Comparison of ENCODE assay signal across 8 cellular contexts in genomic region chr22:38273135-38273761, GRCh38. TPM values are rescaled to one million over a fixed set of nuclear protein-coding genes. Genes with fewer than 3 reads are reported as not detected.
DNase-seq lines count a peak whose midpoint lies in the region; ATAC-seq and TF ChIP-seq lines count a peak whose summit lies in the region.

No MANE protein-coding gene starts in this region.

- H3K9ac ChIP-seq in MM.1S (ENCODE audit: low read length) = peak overlapping the region; percentile 71

- H3K9me3 Mint-ChIP-seq in CD4-positive, CD25-positive, alpha-beta regulatory T cell = no peaks in the 10 kb centered on the region
- H3K9me3 Mint-ChIP-seq in chondrocyte (ENCODE audit: low read depth) = no peaks in the 10 kb centered on the region

- H2AFZ ChIP-seq in MM.1S (ENCODE audit: low read length) = peak overlapping the region; percentile 78

- H3K4me2 ChIP-seq in MM.1S (ENCODE audit: low read depth, low read length) = peak overlapping the region; percentile 75

- no peaks in the 10 kb centered on the region for H3K9me3 ChIP-seq in CD4-positive, CD25-positive, alpha-beta regulatory T cell (ENCODE audit: control insufficient read depth in 2 of 2, low read length in 2 of 2)
- no peaks in the 10 kb centered on the region for H3K9me3 ChIP-seq in MM.1S (replicated peaks; ENCODE audit: insufficient read depth, low read length)

- no peak for TF ChIP-seq CTCF in MM.1S (IDR thresholded peaks at IDR 0.05; ENCODE audit: low read length)
- no peak for TF ChIP-seq CTCF in chondrocyte (IDR thresholded peaks at IDR 0.05)

- no peaks in the 10 kb centered on the region for H3K27me3 ChIP-seq in CD4-positive, CD25-positive, alpha-beta regulatory T cell (ENCODE audit: control insufficient read depth, insufficient read depth, low read length)
- H3K27me3 ChIP-seq in MM.1S (replicated peaks; ENCODE audit: insufficient read depth, low read length) = no peaks in the 10 kb centered on the region

- no peaks in the 10 kb centered on the region for H3K9me2 ChIP-seq in MM.1S (replicated peaks; ENCODE audit: insufficient read depth, low read length)

- peak in 1 of 3 donors; percentile 18 for DNase-seq in CD4-positive, CD25-positive, alpha-beta regulatory T cell
- DNase-seq in MM.1S = no peak
- no peak for DNase-seq in chondrocyte (ENCODE audit: low spot score)
- DNase-seq in midbrain (lab: John Stamatoyannopoulos, UW) = peak; percentile 86
- no peak for DNase-seq in COLO829 (ENCODE audit: low spot score)
- no peak for DNase-seq in NK-92 (lab: John Stamatoyannopoulos, UW; ENCODE audit: unreplicated experiment)

- H3K79me2 ChIP-seq in MM.1S (ENCODE audit: low read length) = peaks cover 49% of the 10 kb centered on the region

- ATAC-seq in CD4-positive, CD25-positive, alpha-beta regulatory T cell (ENCODE audit: low read depth in 2 of 2) = no peak
- no peak for ATAC-seq in GM18517 (IDR thresholded peaks at IDR 0.05; ENCODE audit: unreplicated experiment)

- H3K27ac ChIP-seq in CD4-positive, CD25-positive, alpha-beta regulatory T cell (ENCODE audit: insufficient read depth, low read length, poor library complexity, severe bottlenecking) = peak overlapping the region; percentile 74
- H3K27ac ChIP-seq in MM.1S (ENCODE audit: low read length) = peak overlapping the region; percentile 25; the same call in 1 of the 2 replicates
- H3K27ac ChIP-seq in urinary bladder (ENCODE audit: low read depth) = peak overlapping the region; percentile 85

- peak overlapping the region; percentile 95 to 97 (median 97) for H3K27ac Mint-ChIP-seq in CD4-positive, CD25-positive, alpha-beta regulatory T cell
- peak overlapping the region; percentile 94 for H3K27ac Mint-ChIP-seq in chondrocyte (ENCODE audit: unreplicated experiment)

- H3K36me3 Mint-ChIP-seq in CD4-positive, CD25-positive, alpha-beta regulatory T cell = peaks cover 5% of the 10 kb centered on the region
- no peaks in the 10 kb centered on the region for H3K36me3 Mint-ChIP-seq in chondrocyte (ENCODE audit: low read depth)

- H4K20me1 ChIP-seq in MM.1S (ENCODE audit: insufficient read depth, low read length) = peaks cover 5% of the 10 kb centered on the region; the same call in 1 of the 2 replicates

- peak overlapping the region; percentile 93 for H3K4me3 ChIP-seq in CD4-positive, CD25-positive, alpha-beta regulatory T cell (ENCODE audit: low read depth, low read length)
- H3K4me3 ChIP-seq in MM.1S (ENCODE audit: low read length) (peak overlapping the region; percentile 62), urinary bladder (ENCODE audit: low read depth, low read length) (peak overlapping the region; percentile 93)

- peaks cover 8 to 52% (median 36%) of the 10 kb centered on the region in 4 donors for H3K4me1 Mint-ChIP-seq in CD4-positive, CD25-positive, alpha-beta regulatory T cell
- peaks cover 54% of the 10 kb centered on the region for H3K4me1 Mint-ChIP-seq in chondrocyte (ENCODE audit: low read depth)

- 6% methylated on average over 25 of the region's 25 CpGs for WGBS in urinary bladder

- peaks cover 29% of the 10 kb centered on the region for H3K4me1 ChIP-seq in CD4-positive, CD25-positive, alpha-beta regulatory T cell (ENCODE audit: control insufficient read depth, insufficient read depth, low read length, poor library complexity, severe bottlenecking)
- H3K4me1 ChIP-seq in MM.1S (ENCODE audit: low read length) (peaks cover 49% of the 10 kb centered on the region), urinary bladder (ENCODE audit: insufficient read depth) (no peaks in the 10 kb centered on the region)

- H3K4me3 Mint-ChIP-seq in CD4-positive, CD25-positive, alpha-beta regulatory T cell = peak overlapping the region; percentile 92 to 99 (median 94)
- peak overlapping the region; percentile 83 for H3K4me3 Mint-ChIP-seq in chondrocyte (ENCODE audit: unreplicated experiment)

- H3K36me3 ChIP-seq in CD4-positive, CD25-positive, alpha-beta regulatory T cell (ENCODE audit: control insufficient read depth, insufficient read depth, low read length) = no peaks in the 10 kb centered on the region
- H3K36me3 ChIP-seq in MM.1S (replicated peaks; ENCODE audit: insufficient read depth, low read length) = 0 out of 2 replicates have a peak, but pooled peaks cover 12% of the 10 kb centered on the region
- H3K36me3 ChIP-seq in urinary bladder (ENCODE audit: insufficient read depth) = no peaks in the 10 kb centered on the region

- peaks cover 28% of the 10 kb centered on the region for H3F3A ChIP-seq in MM.1S (ENCODE audit: insufficient read depth, low read length)

- H3K27me3 Mint-ChIP-seq in CD4-positive, CD25-positive, alpha-beta regulatory T cell = peaks cover 8% of the 10 kb centered on the region
- no peaks in the 10 kb centered on the region for H3K27me3 Mint-ChIP-seq in chondrocyte (ENCODE audit: low read depth)

RNA-seq across cellular contexts. Expression of gene TMEM184B, which starts 0.4 kb away (rescaled TPM):
- 31.3 TPM for total RNA-seq in CD4-positive, CD25-positive, alpha-beta regulatory T cell
- 1 to 10 TPM; 7.2 to 8.2 (median 7.7) TPM for polyA plus RNA-seq in CD4-positive, CD25-positive, alpha-beta regulatory T cell
- 117 to 121 TPM (median 121 TPM) in 3 replicates for total RNA-seq in chondrocyte
- total RNA-seq in urinary bladder = 24.8 TPM
- polyA plus RNA-seq in urinary bladder = 51.5 TPM

RNA-seq across cellular contexts. Expression of gene CSNK1E, which starts 44.0 kb away (rescaled TPM):
- total RNA-seq in CD4-positive, CD25-positive, alpha-beta regulatory T cell = 154 TPM
- 10 to 100 TPM in 2 of 4 donors, 1 to 10 TPM in 2; 7.4 to 12.4 (median 9.5) TPM for polyA plus RNA-seq in CD4-positive, CD25-positive, alpha-beta regulatory T cell
- total RNA-seq in chondrocyte (126 to 132 TPM (median 129 TPM) in 3 replicates), urinary bladder (71.4 TPM)
- polyA plus RNA-seq in urinary bladder = 95.8 TPM

Comparison
In these comparisons a context has a peak if more than half of its experiments do, and no peak if none do; other contexts are left out.
1. H3K27ac ChIP-seq: peak in every context shown above with its lines; median percentile 85 in urinary bladder; 74 in CD4-positive, CD25-positive, alpha-beta regulatory T cell; 25 in MM.1S.